Comparison of ENCODE assay signal across 19 cellular contexts in genomic region chr19:33876619-33877018, GRCh38.
DNase-seq lines count a peak whose midpoint lies in the region; ATAC-seq, FAIRE-seq and TF ChIP-seq lines count a peak whose summit lies in the region.
"Had no signal": no experiment of that assay in that cellular context is flagged by ENCODE, and none has a peak within 500 bp of the region (broad histone marks: within the 10 kb centered on the region; RNA-seq: fewer than 3 reads in every experiment).

No MANE protein-coding gene starts in this region.

- H3K4me1 Mint-ChIP-seq in chondrocyte (ENCODE audit: low read depth) (peaks cover 62% of the 10 kb centered on the region), type B pancreatic cell (ENCODE audit: unreplicated experiment) (peaks cover 30% of the 10 kb centered on the region)
- H3K4me1 Mint-ChIP-seq: CD4-positive, alpha-beta memory T cell had no signal

- H3K27me3 Mint-ChIP-seq in chondrocyte (ENCODE audit: low read depth) (no peaks in the 10 kb centered on the region), type B pancreatic cell (no peaks in the 10 kb centered on the region)

- H3K27ac ChIP-seq in A549 = no peak overlapping the region
- H3K27ac ChIP-seq: 22Rv1, BLaER1 had no signal

- H3K4me3 Mint-ChIP-seq in chondrocyte (ENCODE audit: unreplicated experiment) (no peak overlapping the region), type B pancreatic cell (no peak overlapping the region)
- H3K4me3 Mint-ChIP-seq: CD14-positive monocyte; CD4-positive, alpha-beta memory T cell; HFFc6 had no signal

- TF ChIP-seq CTCF in A549 (IDR thresholded peaks at IDR 0.05) (no peak), chondrocyte (IDR thresholded peaks at IDR 0.05) (no peak), type B pancreatic cell (conservative IDR thresholded peaks at IDR 0.05) (no peak)

- H3K9me3 Mint-ChIP-seq in chondrocyte (ENCODE audit: low read depth) (no peaks in the 10 kb centered on the region), type B pancreatic cell (no peaks in the 10 kb centered on the region)
- H3K9me3 Mint-ChIP-seq: CD4-positive, alpha-beta memory T cell; HFFc6 had no signal

- ATAC-seq in A549 = no peak
- ATAC-seq in HG03439 (IDR thresholded peaks at IDR 0.05; ENCODE audit: unreplicated experiment) = no peak
- ATAC-seq: HCT116, HepG2 had no signal

- H3K9me3 ChIP-seq in A549 = no peaks in the 10 kb centered on the region
- H3K9me3 ChIP-seq: BLaER1 had no signal

- no peak overlapping the region for H3K4me2 ChIP-seq in A549
- H3K4me2 ChIP-seq: BLaER1 had no signal

- no peak overlapping the region for H3K4me3 ChIP-seq in A549
- H3K4me3 ChIP-seq: BLaER1 had no signal

- no peak for DNase-seq in A549 (ENCODE audit: low read depth in 1 of 2, low spot score in 1 of 2)
- no peak for DNase-seq in chondrocyte (ENCODE audit: low spot score)
- DNase-seq in left kidney (ENCODE audit: low read depth, low spot score) = peak; percentile 60
- no peak for DNase-seq in type B pancreatic cell (ENCODE audit: extremely low spot score, unreplicated experiment)
- no peak for DNase-seq in medulla oblongata (ENCODE audit: extremely low spot score)
- DNase-seq in NK-92 treated with Interleukin-12 subunit alpha and Interleukin-12 subunit beta, amount 100 ng/mL, for 24 hours (lab: John Stamatoyannopoulos, UW) = no peak
- DNase-seq: CD4-positive, alpha-beta memory T cell; DMS153; DMS79; GF-D8; GOT3; H7; HFFc6 had no signal

- POLR2A ChIA-PET in A549 (lab: Yijun Ruan, JAX) = no interaction called here

- peak; percentile 93 for FAIRE-seq in A549 (lab: Jason Lieb, UNC)
- FAIRE-seq: HepG2 had no signal

- no peak for TF ChIP-seq RAD21 in A549 (conservative IDR thresholded peaks at IDR 0.05 in 1 of 2, IDR thresholded peaks at IDR 0.05 in 1 of 2)

- no peak for TF ChIP-seq POLR2A in A549 (IDR thresholded peaks at IDR 0.05; ENCODE audit: low read length)

- CTCF ChIA-PET in A549 (lab: Yijun Ruan, JAX) = interaction anchor here (0.6 to 2.1 kb wide), 6 partner anchors 10 to 239 kb away, joined by 3 to 9 read pairs (median 4); no protein-coding TSS in a partner anchor

- H3K36me3 Mint-ChIP-seq in chondrocyte (ENCODE audit: low read depth) = no peaks in the 10 kb centered on the region
- H3K36me3 Mint-ChIP-seq in type B pancreatic cell = no peaks in the 10 kb centered on the region
- H3K36me3 Mint-ChIP-seq: CD14-positive monocyte; CD4-positive, alpha-beta memory T cell had no signal

- H3K4me1 ChIP-seq in A549 = no peaks in the 10 kb centered on the region

- H3K27ac Mint-ChIP-seq in chondrocyte (ENCODE audit: unreplicated experiment) = peak overlapping the region; percentile 73
- H3K27ac Mint-ChIP-seq in type B pancreatic cell = peak overlapping the region; percentile 33
- H3K27ac Mint-ChIP-seq: CD14-positive monocyte; CD4-positive, alpha-beta memory T cell; HFFc6 had no signal

- TF ChIP-seq EP300 in A549 (IDR thresholded peaks at IDR 0.05) = no peak

TF ChIP-seq in A549, 52 proteins besides CTCF, POLR2A, EP300 and RAD21:
- TF ChIP-seq GATA3 (IDR thresholded peaks at IDR 0.05; ENCODE audit: borderline replicate concordance) = no peak
- TF ChIP-seq MAX (IDR thresholded peaks at IDR 0.05) = no peak
- no peak for TF ChIP-seq EHMT2 (IDR thresholded peaks at IDR 0.05; ENCODE audit: low read depth)
- no peak for TF ChIP-seq CEBPB (IDR thresholded peaks at IDR 0.05)
- TF ChIP-seq TP53 (CRISPR knock-in tag; IDR thresholded peaks at IDR 0.05) = no peak
- TF ChIP-seq MAFK (IDR thresholded peaks at IDR 0.05; ENCODE audit: partially characterized antibody) = no peak
- no peak for TF ChIP-seq ESRRA (IDR thresholded peaks at IDR 0.05; ENCODE audit: borderline replicate concordance, low read length)
- no peak for TF ChIP-seq RNF2 (IDR thresholded peaks at IDR 0.05; ENCODE audit: borderline replicate concordance, low read depth)
- TF ChIP-seq HOXB13 (CRISPR knock-in tag; IDR thresholded peaks at IDR 0.05; ENCODE audit: low read depth) = no peak
- TF ChIP-seq CBX8 (IDR thresholded peaks at IDR 0.05) = no peak
- no peak for TF ChIP-seq ZSCAN20 (CRISPR knock-in tag; IDR thresholded peaks at IDR 0.05)
- no peak for TF ChIP-seq POLR2AphosphoS2 (conservative IDR thresholded peaks at IDR 0.05; ENCODE audit: low read length)
- TF ChIP-seq, protein P1, sequence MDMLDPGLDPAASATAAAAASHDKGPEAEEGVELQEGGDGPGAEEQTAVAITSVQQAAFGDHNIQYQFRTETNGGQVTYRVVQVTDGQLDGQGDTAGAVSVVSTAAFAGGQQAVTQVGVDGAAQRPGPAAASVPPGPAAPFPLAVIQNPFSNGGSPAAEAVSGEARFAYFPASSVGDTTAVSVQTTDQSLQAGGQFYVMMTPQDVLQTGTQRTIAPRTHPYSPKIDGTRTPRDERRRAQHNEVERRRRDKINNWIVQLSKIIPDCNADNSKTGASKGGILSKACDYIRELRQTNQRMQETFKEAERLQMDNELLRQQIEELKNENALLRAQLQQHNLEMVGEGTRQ (IDR thresholded peaks at IDR 0.05) = no peak
- TF ChIP-seq NPAS2 (CRISPR knock-in tag; IDR thresholded peaks at IDR 0.05; ENCODE audit: borderline replicate concordance) = no peak
- TF ChIP-seq JUN (IDR thresholded peaks at IDR 0.05) = no peak
- TF ChIP-seq BHLHE40 (IDR thresholded peaks at IDR 0.05; ENCODE audit: low read depth, low read length) = no peak
- no peak for TF ChIP-seq MYC (IDR thresholded peaks at IDR 0.05; ENCODE audit: borderline replicate concordance, low read length)
- no peak for TF ChIP-seq RFX5 (IDR thresholded peaks at IDR 0.05)
- TF ChIP-seq ZC3H11A (IDR thresholded peaks at IDR 0.05) = no peak
